ENCODE assay signal across 10 cellular contexts in genomic region chr5:59037041-59037440, GRCh38.
DNase-seq lines count a peak whose midpoint lies in the region; ATAC-seq and TF ChIP-seq lines count a peak whose summit lies in the region.
"Had no signal": no experiment of that assay in that cellular context is flagged by ENCODE, and none has a peak within 500 bp of the region (broad histone marks: within the 10 kb centered on the region; RNA-seq: fewer than 3 reads in every experiment).

No MANE protein-coding gene starts in this region.

- H3K4me3 Mint-ChIP-seq in chondrocyte (ENCODE audit: unreplicated experiment): peak overlapping the region; percentile 91
- H3K4me3 Mint-ChIP-seq in neural crest cell: peak overlapping the region; percentile 90
- no peak overlapping the region for H3K4me3 Mint-ChIP-seq in stimulated activated naive B cell treated with anti-CD40 and anti-IgM and Interleukin-4, amounts not matched to agents 10 μg/mL and 1 μg/mL and 100 μg/mL, for 72 hours

- ATAC-seq in GM18519 (IDR thresholded peaks at IDR 0.05; ENCODE audit: low FRiP score, unreplicated experiment) (no peak), GM19455 (IDR thresholded peaks at IDR 0.05; ENCODE audit: unreplicated experiment) (no peak)
- ATAC-seq in stimulated activated naive B cell treated with anti-CD40 and anti-IgM and Interleukin-4, amounts not matched to agents 10 μg/mL and 1 μg/mL and 100 μg/mL, for 72 hours (replicated peaks): no peak

- H3K9me3 ChIP-seq in BE2C: no peaks in the 10 kb centered on the region
- H3K9me3 ChIP-seq: adrenal gland had no signal

- peaks cover 52% of the 10 kb centered on the region for H3K4me1 Mint-ChIP-seq in chondrocyte (ENCODE audit: low read depth)
- peaks cover 19% of the 10 kb centered on the region for H3K4me1 Mint-ChIP-seq in neural crest cell
- H3K4me1 Mint-ChIP-seq in stimulated activated naive B cell treated with anti-CD40 and anti-IgM and Interleukin-4, amounts not matched to agents 10 μg/mL and 1 μg/mL and 100 μg/mL, for 72 hours: peaks cover 10 to 30% of the 10 kb centered on the region in 2 donors

- no peaks in the 10 kb centered on the region for H3K9me3 Mint-ChIP-seq in chondrocyte (ENCODE audit: low read depth)
- H3K9me3 Mint-ChIP-seq in neural crest cell: no peaks in the 10 kb centered on the region
- H3K9me3 Mint-ChIP-seq in stimulated activated naive B cell treated with anti-CD40 and anti-IgM and Interleukin-4, amounts not matched to agents 10 μg/mL and 1 μg/mL and 100 μg/mL, for 72 hours: no peaks in the 10 kb centered on the region

- TF ChIP-seq CTCF in BE2C (IDR thresholded peaks at IDR 0.05; ENCODE audit: low read depth, low read length): no peak
- TF ChIP-seq CTCF in NB4 (IDR thresholded peaks at IDR 0.05; ENCODE audit: low read depth, low read length): no peak
- TF ChIP-seq CTCF in chondrocyte (IDR thresholded peaks at IDR 0.05): no peak
- no peak for TF ChIP-seq CTCF in neural crest cell (conservative IDR thresholded peaks at IDR 0.05)

- no peaks in the 10 kb centered on the region for H3K36me3 Mint-ChIP-seq in chondrocyte (ENCODE audit: low read depth)
- H3K36me3 Mint-ChIP-seq in neural crest cell (ENCODE audit: low read depth): no peaks in the 10 kb centered on the region
- peaks cover 0 to 2% of the 10 kb centered on the region in 2 donors for H3K36me3 Mint-ChIP-seq in stimulated activated naive B cell treated with anti-CD40 and anti-IgM and Interleukin-4, amounts not matched to agents 10 μg/mL and 1 μg/mL and 100 μg/mL, for 72 hours

- H3K27me3 ChIP-seq in BE2C: no peaks in the 10 kb centered on the region
- H3K27me3 ChIP-seq: adrenal gland had no signal

- no peaks in the 10 kb centered on the region for H3K27me3 Mint-ChIP-seq in chondrocyte (ENCODE audit: low read depth)
- H3K27me3 Mint-ChIP-seq in neural crest cell (ENCODE audit: low read depth): peaks cover 38% of the 10 kb centered on the region
- H3K27me3 Mint-ChIP-seq in stimulated activated naive B cell treated with anti-CD40 and anti-IgM and Interleukin-4, amounts not matched to agents 10 μg/mL and 1 μg/mL and 100 μg/mL, for 72 hours: peaks cover 15 to 20% of the 10 kb centered on the region in 2 donors

- peak overlapping the region; percentile 95 for H3K4me3 ChIP-seq in BE2C (ENCODE audit: low read depth, low read length)
- H3K4me3 ChIP-seq in NB4 (ENCODE audit: low read depth, low read length): peak overlapping the region; percentile 90
- H3K4me3 ChIP-seq: adrenal gland had no signal

- peak overlapping the region; percentile 96 for H3K27ac Mint-ChIP-seq in chondrocyte (ENCODE audit: unreplicated experiment)
- no peak overlapping the region for H3K27ac Mint-ChIP-seq in neural crest cell (ENCODE audit: unreplicated experiment)
- H3K27ac Mint-ChIP-seq in stimulated activated naive B cell treated with anti-CD40 and anti-IgM and Interleukin-4, amounts not matched to agents 10 μg/mL and 1 μg/mL and 100 μg/mL, for 72 hours: no peak overlapping the region

- peaks cover 11% of the 10 kb centered on the region; the same call in 1 of the 2 replicates for H3K4me1 ChIP-seq in BE2C

- TF ChIP-seq POLR2A in NB4 (IDR thresholded peaks at IDR 0.05; ENCODE audit: extremely low read depth, insufficient read length): no peak

- DNase-seq in BE2C: no peak
- DNase-seq in NB4 (ENCODE audit: low read depth): no peak
- no peak for DNase-seq in chondrocyte (ENCODE audit: low spot score)
- DNase-seq in neural crest cell (ENCODE audit: low read depth, low spot score): no peak
- no peak for DNase-seq in activated gamma-delta T cell (lab: John Stamatoyannopoulos, UW)
- DNase-seq in stimulated activated naive B cell treated with anti-CD40 and anti-IgM and Interleukin-4, amounts not matched to agents 10 μg/mL and 1 μg/mL and 100 μg/mL, for 72 hours: no peak
- DNase-seq: occipital lobe had no signal

- peaks cover 13% of the 10 kb centered on the region for H3K36me3 ChIP-seq in BE2C
- H3K36me3 ChIP-seq: adrenal gland had no signal

Comparison
In these comparisons a context has a peak if more than half of its experiments do, and no peak if none do; other contexts are left out.
1. H3K4me3 Mint-ChIP-seq: peak in chondrocyte (single experiment) and neural crest cell (single experiment); none in stimulated activated naive B cell treated with anti-CD40 and anti-IgM and Interleukin-4, amounts not matched to agents 10 μg/mL and 1 μg/mL and 100 μg/mL, for 72 hours (0 of 2).